ENCODE assay signal across 8 cellular contexts in the genomic region with DNA sequence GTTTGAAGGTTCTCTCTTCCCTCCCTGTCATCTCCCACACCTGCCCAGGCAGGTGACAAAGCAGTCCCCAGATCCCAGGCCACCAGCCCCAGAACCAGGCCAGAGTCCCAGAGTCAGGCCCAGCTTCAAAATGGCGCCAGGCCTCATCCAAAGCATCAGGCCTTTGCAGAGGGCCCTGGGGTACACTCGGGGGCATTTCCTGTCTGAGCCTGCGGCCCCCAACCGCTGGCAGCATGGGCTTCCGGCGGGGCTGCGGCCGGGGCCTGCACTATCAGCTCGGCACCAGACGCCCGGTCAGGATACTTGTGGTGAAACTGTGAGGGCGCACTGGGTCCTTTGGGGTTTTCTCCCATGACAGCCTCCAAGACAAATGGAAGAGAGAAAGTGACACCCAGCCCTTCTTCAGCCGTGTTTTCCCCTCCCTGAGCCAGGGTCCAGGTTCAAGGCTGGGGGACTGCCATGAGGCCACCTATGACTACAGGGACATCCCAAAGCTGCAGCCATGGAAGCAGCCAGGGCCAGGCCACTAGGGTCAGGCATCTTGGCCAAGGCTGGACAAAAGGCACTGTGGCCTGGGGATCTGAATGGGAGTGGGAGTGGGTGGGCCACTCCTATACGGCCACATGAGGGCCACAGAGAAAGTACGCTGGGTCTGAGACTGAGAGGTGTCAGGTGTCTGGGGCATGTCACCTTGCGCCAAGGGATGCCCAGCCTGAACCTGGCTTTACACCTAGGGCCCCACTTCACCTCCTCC. TPM values are rescaled to one million over a fixed set of nuclear protein-coding genes. Genes with fewer than 3 reads are reported as not detected.
A peak's percentile ranks its signal among the peaks of the same experiment; 100 is the strongest.
DNase-seq lines count a peak whose midpoint lies in the region; ATAC-seq and TF ChIP-seq lines count a peak whose summit lies in the region.

No MANE protein-coding gene starts in this region.

- peaks cover 33% of the 10 kb centered on the region for H3K4me1 Mint-ChIP-seq in activated T-cell treated with anti-CD3 and anti-CD28 coated beads, Interleukin-2, amount 50 U/mL, for 4 hours (ENCODE audit: low read depth)
- peaks cover 29% of the 10 kb centered on the region for H3K4me1 Mint-ChIP-seq in activated T-helper 1 cell treated with anti-CD3 and anti-CD28 coated beads, Interleukin-12 subunit alpha, Interleukin-12 subunit beta, Interleukin-2, Interleukin-4 antibody, amounts not matched to agents 30 ng/mL and 10 ng/mL and 1 ng/mL, durations not matched to agents 14 hours and 24 hours and 36 hours (ENCODE audit: low read depth)

- peak overlapping the region; percentile 94 for H3K27ac ChIP-seq in layer of hippocampus (ENCODE audit: low read depth, low read length)
- peak overlapping the region in 1 of 2 donors; percentile 51 for H3K27ac ChIP-seq in thoracic aorta
- no peak overlapping the region for H3K27ac ChIP-seq in foreskin keratinocyte

- peak overlapping the region; percentile 97 for H3K27ac Mint-ChIP-seq in activated T-helper 1 cell treated with anti-CD3 and anti-CD28 coated beads, Interleukin-12 subunit alpha, Interleukin-12 subunit beta, Interleukin-2, Interleukin-4 antibody, amounts not matched to agents 30 ng/mL and 10 ng/mL and 1 ng/mL, durations not matched to agents 14 hours and 24 hours and 36 hours

- no peak for DNase-seq in activated T-cell treated with anti-CD3 and anti-CD28 coated beads, Interleukin-2, amount 50 U/mL, for 4 hours
- DNase-seq in activated T-cell treated with anti-CD3 and anti-CD28 coated beads, Interleukin-2, amount 50 U/mL, for 1 hour = no peak
- no peak for DNase-seq in activated T-helper 1 cell treated with anti-CD3 and anti-CD28 coated beads, Interleukin-12 subunit alpha, Interleukin-12 subunit beta, Interleukin-2, Interleukin-4 antibody, amounts not matched to agents 30 ng/mL and 10 ng/mL and 1 ng/mL, durations not matched to agents 14 hours and 24 hours and 36 hours (ENCODE audit: low spot score)
- DNase-seq in thoracic aorta (ENCODE audit: low spot score) = no peak
- DNase-seq in foreskin keratinocyte = no peak

- H3K9me3 ChIP-seq in thoracic aorta = no peaks in the 10 kb centered on the region

- no peaks in the 10 kb centered on the region for H3K9me3 Mint-ChIP-seq in activated T-cell treated with anti-CD3 and anti-CD28 coated beads, Interleukin-2, amount 50 U/mL, for 4 hours
- no peaks in the 10 kb centered on the region for H3K9me3 Mint-ChIP-seq in activated T-helper 1 cell treated with anti-CD3 and anti-CD28 coated beads, Interleukin-12 subunit alpha, Interleukin-12 subunit beta, Interleukin-2, Interleukin-4 antibody, amounts not matched to agents 30 ng/mL and 10 ng/mL and 1 ng/mL, durations not matched to agents 14 hours and 24 hours and 36 hours

- intact Hi-C loops in activated T-helper 1 cell treated with anti-CD3 and anti-CD28 coated beads, Interleukin-12 subunit alpha, Interleukin-12 subunit beta, Interleukin-2, Interleukin-4 antibody, amounts not matched to agents 30 ng/mL and 10 ng/mL and 1 ng/mL, durations not matched to agents 14 hours and 24 hours and 36 hours (cut with micrococcal nuclease) = loop anchor here (1.0 to 5.0 kb wide), 11 partner anchors 34 to 545 kb away; a partner anchor contains a TSS

- peak overlapping the region; percentile 83 for H3K4me3 ChIP-seq in thoracic aorta

- H3K4me1 ChIP-seq in thoracic aorta (ENCODE audit: control insufficient read depth in 1 of 2, low read depth in 2 of 2) (peaks cover 9 to 18% of the 10 kb centered on the region in 2 donors), foreskin keratinocyte (peaks cover 8% of the 10 kb centered on the region)

- TF ChIP-seq CTCF in thoracic aorta (IDR thresholded peaks at IDR 0.05) (no peak), foreskin keratinocyte (conservative IDR thresholded peaks at IDR 0.05) (no peak)

- H3K27me3 ChIP-seq in layer of hippocampus (ENCODE audit: control insufficient read depth, insufficient read depth, low read length) (no peaks in the 10 kb centered on the region), thoracic aorta (replicated peaks; ENCODE audit: insufficient read depth) (no peaks in the 10 kb centered on the region), foreskin keratinocyte (no peaks in the 10 kb centered on the region)

- peak overlapping the region; percentile 92 for H3K4me3 Mint-ChIP-seq in activated T-cell treated with anti-CD3 and anti-CD28 coated beads, Interleukin-2, amount 50 U/mL, for 4 hours
- peak overlapping the region; percentile 98 for H3K4me3 Mint-ChIP-seq in activated T-helper 1 cell treated with anti-CD3 and anti-CD28 coated beads, Interleukin-12 subunit alpha, Interleukin-12 subunit beta, Interleukin-2, Interleukin-4 antibody, amounts not matched to agents 30 ng/mL and 10 ng/mL and 1 ng/mL, durations not matched to agents 14 hours and 24 hours and 36 hours

- H3K36me3 ChIP-seq in thoracic aorta = peaks cover 13% of the 10 kb centered on the region

- no peak for ATAC-seq in activated T-cell treated with anti-CD3 and anti-CD28 coated beads, Interleukin-2, amount 50 U/mL, for 4 hours
- ATAC-seq in thoracic aorta (ENCODE audit: insufficient number of reproducible peaks, low FRiP score, low read depth) (no peak), foreskin keratinocyte (no peak), GM21717 (IDR thresholded peaks at IDR 0.05; ENCODE audit: unreplicated experiment) (no peak), HG03045 (IDR thresholded peaks at IDR 0.05; ENCODE audit: unreplicated experiment) (no peak)

- peaks cover 24% of the 10 kb centered on the region for H3K36me3 Mint-ChIP-seq in activated T-cell treated with anti-CD3 and anti-CD28 coated beads, Interleukin-2, amount 50 U/mL, for 4 hours (ENCODE audit: insufficient read depth)
- H3K36me3 Mint-ChIP-seq in activated T-helper 1 cell treated with anti-CD3 and anti-CD28 coated beads, Interleukin-12 subunit alpha, Interleukin-12 subunit beta, Interleukin-2, Interleukin-4 antibody, amounts not matched to agents 30 ng/mL and 10 ng/mL and 1 ng/mL, durations not matched to agents 14 hours and 24 hours and 36 hours (ENCODE audit: low read depth) = peaks cover 29% of the 10 kb centered on the region

- no peaks in the 10 kb centered on the region for H3K27me3 Mint-ChIP-seq in activated T-cell treated with anti-CD3 and anti-CD28 coated beads, Interleukin-2, amount 50 U/mL, for 4 hours (ENCODE audit: low read depth)
- no peaks in the 10 kb centered on the region for H3K27me3 Mint-ChIP-seq in activated T-helper 1 cell treated with anti-CD3 and anti-CD28 coated beads, Interleukin-12 subunit alpha, Interleukin-12 subunit beta, Interleukin-2, Interleukin-4 antibody, amounts not matched to agents 30 ng/mL and 10 ng/mL and 1 ng/mL, durations not matched to agents 14 hours and 24 hours and 36 hours (ENCODE audit: insufficient read depth)

RNA-seq across cellular contexts. Expression of a gene that starts 33.9 kb away (rescaled TPM):
- total RNA-seq in activated T-cell treated with anti-CD3 and anti-CD28 coated beads, Interleukin-2, amount 50 U/mL, for 4 hours = 100 to 1,000 TPM; 189 to 209 (median 195) TPM
- 190 and 194 TPM in 2 replicates for total RNA-seq in activated T-helper 1 cell treated with anti-CD3 and anti-CD28 coated beads, Interleukin-12 subunit alpha, Interleukin-12 subunit beta, Interleukin-2, Interleukin-4 antibody, amounts not matched to agents 30 ng/mL and 10 ng/mL and 1 ng/mL, durations not matched to agents 14 hours and 24 hours and 36 hours
- total RNA-seq in thoracic aorta (100 to 1,000 TPM; 202 to 227 TPM), foreskin keratinocyte (268 and 307 TPM in 2 replicates)
- polyA plus RNA-seq in foreskin keratinocyte = 175 and 177 TPM in 2 replicates
